ENCODE assay signal across 23 cellular contexts in the genomic region with DNA sequence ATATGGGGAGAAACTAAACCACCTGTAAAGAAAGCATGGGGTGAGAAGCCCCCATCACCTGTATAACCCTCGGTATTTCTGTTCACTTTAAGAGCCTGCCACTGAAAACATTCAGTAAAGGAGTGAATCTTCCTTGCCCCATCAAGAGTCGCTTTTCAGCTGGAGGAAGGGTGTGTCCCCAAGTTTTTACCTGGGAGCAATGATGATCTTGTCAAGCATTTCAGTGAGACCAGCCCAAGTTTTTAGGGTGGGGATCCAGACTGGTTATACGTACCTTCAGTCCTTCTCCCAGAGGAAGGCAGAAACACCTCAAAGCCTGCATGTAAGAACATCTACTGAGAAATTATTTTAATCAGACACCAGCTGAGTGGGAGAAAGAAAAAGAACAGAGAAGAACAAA. TPM values are rescaled to one million over a fixed set of nuclear protein-coding genes. Genes with fewer than 3 reads are reported as not detected.
"Had no signal": no experiment of that assay in that cellular context is flagged by ENCODE, and none has a peak within 500 bp of the region (broad histone marks: within the 10 kb centered on the region; RNA-seq: fewer than 3 reads in every experiment).

A gene (plus strand): TSS at position 301 of the 400 bp plus-strand sequence. CDS start 141 bp downstream, outside the sequence.

- H3K27me3 Mint-ChIP-seq: naive thymus-derived CD8-positive, alpha-beta T cell; stimulated activated memory B cell treated with anti-CD40 and anti-IgM and Interleukin-4, amounts not matched to agents 10 μg/mL and 1 μg/mL and 100 μg/mL, for 72 hours; stimulated activated naive CD8-positive, alpha-beta T cell treated with anti-CD3 and anti-CD28 coated beads, Interleukin-15, Interleukin-2, amounts not matched to agents 100 ng/mL and 50 ng/mL, for 24 hours had no signal

- H3K79me2 ChIP-seq: hepatocyte had no signal

- FAIRE-seq: endometrium, urothelium cell line had no signal

- H3K4me2 ChIP-seq: hepatocyte, smooth muscle cell had no signal

- H3K36me3 Mint-ChIP-seq: naive thymus-derived CD8-positive, alpha-beta T cell; stimulated activated memory B cell treated with anti-CD40 and anti-IgM and Interleukin-4, amounts not matched to agents 10 μg/mL and 1 μg/mL and 100 μg/mL, for 72 hours had no signal

- H2AFZ ChIP-seq: hepatocyte had no signal

- H3K36me3 ChIP-seq: thoracic aorta, transverse colon had no signal

- H3K9me3 ChIP-seq: mucosa of descending colon, thoracic aorta, transverse colon had no signal

- H3K27me3 ChIP-seq: hepatocyte, transverse colon had no signal

- ATAC-seq: left colon; left ventricle myocardium superior; mucosa of descending colon; naive thymus-derived CD8-positive, alpha-beta T cell; right cardiac atrium; stimulated activated memory B cell treated with anti-CD40 and anti-IgM and Interleukin-4, amounts not matched to agents 10 μg/mL and 1 μg/mL and 100 μg/mL, for 72 hours had no signal

- H3K27ac Mint-ChIP-seq: naive thymus-derived CD8-positive, alpha-beta T cell; stimulated activated memory B cell treated with anti-CD40 and anti-IgM and Interleukin-4, amounts not matched to agents 10 μg/mL and 1 μg/mL and 100 μg/mL, for 72 hours; stimulated activated naive CD8-positive, alpha-beta T cell treated with anti-CD3 and anti-CD28 coated beads, Interleukin-15, Interleukin-2, amounts not matched to agents 100 ng/mL and 50 ng/mL, for 24 hours had no signal

- H3K4me1 ChIP-seq: transverse colon had no signal

- H3K4me3 Mint-ChIP-seq: naive thymus-derived CD8-positive, alpha-beta T cell; neural crest cell; stimulated activated memory B cell treated with anti-CD40 and anti-IgM and Interleukin-4, amounts not matched to agents 10 μg/mL and 1 μg/mL and 100 μg/mL, for 72 hours; stimulated activated naive CD8-positive, alpha-beta T cell treated with anti-CD3 and anti-CD28 coated beads, Interleukin-15, Interleukin-2, amounts not matched to agents 100 ng/mL and 50 ng/mL, for 24 hours had no signal

- H3K9me3 Mint-ChIP-seq: neural crest cell; stimulated activated naive CD8-positive, alpha-beta T cell treated with anti-CD3 and anti-CD28 coated beads, Interleukin-15, Interleukin-2, amounts not matched to agents 100 ng/mL and 50 ng/mL, for 24 hours had no signal

- H3K4me3 ChIP-seq: hepatocyte, mucosa of descending colon, thoracic aorta, transverse colon had no signal

- DNase-seq: effector memory CD4-positive, alpha-beta T cell; foreskin melanocyte; head of caudate nucleus; left colon; left ventricle myocardium superior; mucosa of descending colon; naive thymus-derived CD8-positive, alpha-beta T cell; right cardiac atrium; stimulated activated CD4-positive, alpha-beta T cell treated with anti-CD3 and anti-CD28 coated beads, Interleukin-4, amount 100 ng/mL, for 1 hour; stimulated activated CD8-positive, alpha-beta memory T cell treated with anti-CD3 and anti-CD28 coated beads, Interleukin-4, amount 100 ng/mL, for 48 hours; transverse colon had no signal

- H3K27ac ChIP-seq: epithelial cell of prostate, hepatocyte, thoracic aorta, transverse colon had no signal

- H3K4me1 Mint-ChIP-seq: naive thymus-derived CD8-positive, alpha-beta T cell; neural crest cell; stimulated activated memory B cell treated with anti-CD40 and anti-IgM and Interleukin-4, amounts not matched to agents 10 μg/mL and 1 μg/mL and 100 μg/mL, for 72 hours had no signal

RNA-seq across cellular contexts. Expression of the gene that starts here (rescaled TPM):
- total RNA-seq: left colon; lung microvascular endothelial cell; mucosa of descending colon; naive thymus-derived CD8-positive, alpha-beta T cell; neural crest cell; osteocyte; posterior vena cava had no signal
- polyA plus RNA-seq: naive thymus-derived CD8-positive, alpha-beta T cell had no signal
